In genomic region chr6:157539900-157540752, GRCh38 we compare ENCODE assay signal across 1 cellular context.
TF ChIP-seq lines count a peak whose summit lies in the region.

No MANE protein-coding gene starts in this region.

TF ChIP-seq in HepG2, 621 proteins besides CTCF, POLR2A, EP300 and RAD21 (continued from another document and continues in another):
- TF ChIP-seq CREB3 (CRISPR knock-in tag; IDR thresholded peaks at IDR 0.05), result no peak
- no peak for TF ChIP-seq PAF1 (CRISPR knock-in tag; IDR thresholded peaks at IDR 0.05)
- no peak for TF ChIP-seq GABPA (IDR thresholded peaks at IDR 0.05; ENCODE audit: low read depth, low read length)
- TF ChIP-seq GABPA (CRISPR knock-in tag; IDR thresholded peaks at IDR 0.05; ENCODE audit: low read depth), result no peak
- peak; percentile 56; the same call in 1 of the 2 replicates for TF ChIP-seq SP4 (CRISPR knock-in tag; IDR thresholded peaks at IDR 0.05)
- no peak for TF ChIP-seq TCF7 (IDR thresholded peaks at IDR 0.05; ENCODE audit: low read depth)
- no peak for TF ChIP-seq ZNF550 (CRISPR knock-in tag; IDR thresholded peaks at IDR 0.05; ENCODE audit: borderline replicate concordance)
- TF ChIP-seq STAT5B (CRISPR knock-in tag; IDR thresholded peaks at IDR 0.05), result no peak
- TF ChIP-seq ZBTB14 (CRISPR knock-in tag; IDR thresholded peaks at IDR 0.05), result no peak; the same call in 1 of the 2 replicates
- peak; percentile 95 for TF ChIP-seq ZBTB38 (CRISPR knock-in tag; IDR thresholded peaks at IDR 0.05)
- TF ChIP-seq SOX6 (IDR thresholded peaks at IDR 0.05), result no peak
- peak; percentile 92 for TF ChIP-seq SOX6 (CRISPR knock-in tag; IDR thresholded peaks at IDR 0.05)
- TF ChIP-seq MAX (IDR thresholded peaks at IDR 0.05), result no peak
- peak; percentile 16; the same call in 1 of the 2 replicates for TF ChIP-seq ZNF768 (CRISPR knock-in tag; IDR thresholded peaks at IDR 0.05)
- peak; percentile 83; the same call in 1 of the 2 replicates for TF ChIP-seq ZNF646 (CRISPR knock-in tag; IDR thresholded peaks at IDR 0.05)
- no peak for TF ChIP-seq ISX (CRISPR knock-in tag; conservative IDR thresholded peaks at IDR 0.05)
- peak in 1 of 2 experiments; percentile 72; a peak in 1 of 4 replicates for TF ChIP-seq KLF16 (CRISPR knock-in tag; IDR thresholded peaks at IDR 0.05)
- no peak for TF ChIP-seq ZFAT (CRISPR knock-in tag; conservative IDR thresholded peaks at IDR 0.05)
- no peak; the same call in 1 of the 2 replicates for TF ChIP-seq ZNF652 (CRISPR knock-in tag; IDR thresholded peaks at IDR 0.05; ENCODE audit: borderline replicate concordance, low read depth)
- no peak for TF ChIP-seq ZNF30 (CRISPR knock-in tag; IDR thresholded peaks at IDR 0.05)
- TF ChIP-seq ZNF577 (CRISPR knock-in tag; IDR thresholded peaks at IDR 0.05; ENCODE audit: borderline replicate concordance, low read depth), result no peak
- no peak for TF ChIP-seq ZBTB44 (CRISPR knock-in tag; IDR thresholded peaks at IDR 0.05)
- TF ChIP-seq ZNF740 (CRISPR knock-in tag; IDR thresholded peaks at IDR 0.05), result no peak; the same call in 1 of the 2 replicates
- 0 out of 2 replicates have a peak, but pooled peaks have one; percentile 93 for TF ChIP-seq ZSCAN29 (CRISPR knock-in tag; conservative IDR thresholded peaks at IDR 0.05)
- peak; percentile 96 for TF ChIP-seq TBX2 (CRISPR knock-in tag; IDR thresholded peaks at IDR 0.05; ENCODE audit: borderline replicate concordance)
- no peak for TF ChIP-seq SNRNP70 (IDR thresholded peaks at IDR 0.05; ENCODE audit: low read depth, low read length)
- peak; percentile 80 for TF ChIP-seq THAP9 (CRISPR knock-in tag; IDR thresholded peaks at IDR 0.05; ENCODE audit: borderline replicate concordance)
- peak; percentile 93 for TF ChIP-seq ZFP37 (CRISPR knock-in tag; IDR thresholded peaks at IDR 0.05; ENCODE audit: borderline replicate concordance)
- no peak for TF ChIP-seq NFATC3 (CRISPR knock-in tag; IDR thresholded peaks at IDR 0.05)
- TF ChIP-seq RNF2 (conservative IDR thresholded peaks at IDR 0.05; ENCODE audit: low read depth), result no peak
- TF ChIP-seq KAT8 (CRISPR knock-in tag; IDR thresholded peaks at IDR 0.05), result peak; percentile 86
- TF ChIP-seq TBP (CRISPR knock-in tag; IDR thresholded peaks at IDR 0.05), result no peak
- TF ChIP-seq ATF7-NPFF (CRISPR knock-in tag; IDR thresholded peaks at IDR 0.05; ENCODE audit: low read depth), result no peak
- TF ChIP-seq TCF7L2 (IDR thresholded peaks at IDR 0.05; ENCODE audit: low read depth, low read length), result no peak
- peak; percentile 68; the same call in 1 of the 2 replicates for TF ChIP-seq SIN3A (IDR thresholded peaks at IDR 0.05; ENCODE audit: borderline replicate concordance, low read depth, low read length)
- TF ChIP-seq ELK4 (CRISPR knock-in tag; IDR thresholded peaks at IDR 0.05; ENCODE audit: borderline replicate concordance), result no peak
- peak; percentile 99 for TF ChIP-seq GFI1 (CRISPR knock-in tag; IDR thresholded peaks at IDR 0.05; ENCODE audit: borderline replicate concordance)
- TF ChIP-seq ETS1 (CRISPR knock-in tag; IDR thresholded peaks at IDR 0.05), result no peak
- no peak for TF ChIP-seq ZBTB42 (CRISPR knock-in tag; IDR thresholded peaks at IDR 0.05)
- TF ChIP-seq ZNF138 (CRISPR knock-in tag; IDR thresholded peaks at IDR 0.05; ENCODE audit: low read depth), result no peak
- TF ChIP-seq MYPOP (CRISPR knock-in tag; IDR thresholded peaks at IDR 0.05), result peak; percentile 63; the same call in 1 of the 2 replicates
- peak; percentile 95 for TF ChIP-seq ZNF350 (CRISPR knock-in tag; IDR thresholded peaks at IDR 0.05; ENCODE audit: borderline replicate concordance, low read depth)
- no peak for TF ChIP-seq CAMTA2 (CRISPR knock-in tag; IDR thresholded peaks at IDR 0.05; ENCODE audit: borderline replicate concordance)
- no peak for TF ChIP-seq NFE2L2 (IDR thresholded peaks at IDR 0.05; ENCODE audit: low read length)
- 0 out of 2 replicates have a peak, but pooled peaks have one; percentile 12 for TF ChIP-seq CREB1 (IDR thresholded peaks at IDR 0.05)
- peak; percentile 53; the same call in 1 of the 2 replicates for TF ChIP-seq CREB1 (CRISPR knock-in tag; IDR thresholded peaks at IDR 0.05)
- no peak for TF ChIP-seq GPBP1L1 (CRISPR knock-in tag; IDR thresholded peaks at IDR 0.05)
- TF ChIP-seq AGO2 (optimal IDR thresholded peaks at IDR 0.05; ENCODE audit: low read depth, low read length), result no peak
- TF ChIP-seq MATR3 (CRISPR knock-in tag; IDR thresholded peaks at IDR 0.05), result no peak
